22 cellular contexts compared by ENCODE assay signal in the genomic region with DNA sequence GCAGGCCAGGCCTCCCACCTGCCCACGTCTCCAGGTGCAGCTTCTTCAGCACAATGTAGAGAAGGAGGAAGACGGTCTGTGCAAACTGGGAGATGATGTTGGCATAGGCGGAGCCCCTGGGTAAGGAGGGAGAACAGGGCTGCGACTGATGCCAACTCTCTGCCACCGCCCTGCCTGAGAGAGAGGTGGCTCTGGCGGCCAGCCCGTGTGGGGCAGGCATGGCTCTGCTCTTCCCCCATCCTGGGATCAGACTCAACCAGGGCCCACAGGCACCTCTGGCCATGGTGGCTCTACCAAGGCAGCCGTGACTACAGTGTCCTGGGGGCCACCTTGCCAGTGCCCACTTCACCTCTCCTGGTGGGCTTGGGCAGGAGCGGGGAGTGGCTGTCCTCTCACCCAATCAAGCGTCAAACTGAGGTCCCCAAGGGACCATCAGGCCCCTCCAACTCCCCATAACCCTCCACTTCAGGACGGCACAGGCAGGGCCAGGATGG. TPM values are rescaled to one million over a fixed set of nuclear protein-coding genes. Genes with fewer than 3 reads are reported as not detected.
DNase-seq lines count a peak whose midpoint lies in the region; ATAC-seq and TF ChIP-seq lines count a peak whose summit lies in the region.
"Had no signal": no experiment of that assay in that cellular context is flagged by ENCODE, and none has a peak within 500 bp of the region (broad histone marks: within the 10 kb centered on the region; RNA-seq: fewer than 3 reads in every experiment).

No MANE protein-coding gene starts in this region.

- intact Hi-C loops in Right ventricle myocardium superior (cut with DNase I) (no loop called here), left ventricle myocardium inferior (cut with micrococcal nuclease) (no loop called here)
- intact Hi-C loops in naive thymus-derived CD4-positive, alpha-beta T cell (cut with micrococcal nuclease), result no loop called here

- H3K4me1 Mint-ChIP-seq in naive thymus-derived CD4-positive, alpha-beta T cell, result no peaks in the 10 kb centered on the region
- H3K4me1 Mint-ChIP-seq: activated CD4-positive, alpha-beta T cell treated with anti-CD3 and anti-CD28 coated beads, Interleukin-2, amount 10 ng/mL, durations not matched to agents 7 days and 5 days; activated naive CD8-positive, alpha-beta T cell treated with anti-CD3 and anti-CD28 coated beads for 36 hours; CD8-positive, alpha-beta memory T cell had no signal

- H3K27ac ChIP-seq in left ventricle myocardium inferior (replicated peaks), result no peak overlapping the region
- no peak overlapping the region for H3K27ac ChIP-seq in naive thymus-derived CD4-positive, alpha-beta T cell (ENCODE audit: low read depth, low read length)
- H3K27ac ChIP-seq: HL-60, neutrophil, Peyer's patch had no signal

- no peak overlapping the region for H3K4me3 Mint-ChIP-seq in naive thymus-derived CD4-positive, alpha-beta T cell
- H3K4me3 Mint-ChIP-seq: activated CD4-positive, alpha-beta T cell treated with anti-CD3 and anti-CD28 coated beads, Interleukin-2, amount 10 ng/mL, durations not matched to agents 7 days and 5 days; activated naive CD8-positive, alpha-beta T cell treated with anti-CD3 and anti-CD28 coated beads for 36 hours; activated T-cell treated with anti-CD3 and anti-CD28 coated beads, Interleukin-2, amount 50 U/mL, for 4 hours; brain; CD8-positive, alpha-beta memory T cell; mesothelial cell of epicardium; stimulated activated naive CD8-positive, alpha-beta T cell treated with anti-CD3 and anti-CD28 coated beads, Interleukin-15, Interleukin-2, amounts not matched to agents 100 ng/mL and 50 ng/mL, for 24 hours had no signal

- H3K9me3 ChIP-seq in left ventricle myocardium inferior (replicated peaks), result no peaks in the 10 kb centered on the region
- no peaks in the 10 kb centered on the region for H3K9me3 ChIP-seq in naive thymus-derived CD4-positive, alpha-beta T cell (ENCODE audit: control insufficient read depth in 2 of 3, low read length in 3 of 3)
- H3K9me3 ChIP-seq: neutrophil, Peyer's patch had no signal

- H3K27me3 Mint-ChIP-seq in naive thymus-derived CD4-positive, alpha-beta T cell, result no peaks in the 10 kb centered on the region
- H3K27me3 Mint-ChIP-seq: activated CD4-positive, alpha-beta T cell treated with anti-CD3 and anti-CD28 coated beads, Interleukin-2, amount 10 ng/mL, durations not matched to agents 7 days and 5 days; activated naive CD8-positive, alpha-beta T cell treated with anti-CD3 and anti-CD28 coated beads for 36 hours; CD8-positive, alpha-beta memory T cell; stimulated activated naive CD8-positive, alpha-beta T cell treated with anti-CD3 and anti-CD28 coated beads, Interleukin-15, Interleukin-2, amounts not matched to agents 100 ng/mL and 50 ng/mL, for 24 hours had no signal

- ATAC-seq in Right ventricle myocardium superior (ENCODE audit: poor library complexity) (peak; percentile 61), esophagus mucosa (peak; percentile 71), HG02840 (IDR thresholded peaks at IDR 0.05; ENCODE audit: low FRiP score, unreplicated experiment) (no peak)
- ATAC-seq in naive thymus-derived CD4-positive, alpha-beta T cell, result no peak
- ATAC-seq: activated T-cell treated with anti-CD3 and anti-CD28 coated beads, Interleukin-2, amount 50 U/mL, for 4 hours; K562 had no signal

- TF ChIP-seq CTCF in left ventricle myocardium inferior (IDR thresholded peaks at IDR 0.05; ENCODE audit: borderline replicate concordance), result no peak
- TF ChIP-seq CTCF in GM10248 (IDR thresholded peaks at IDR 0.05; ENCODE audit: control extremely low read depth, extremely low read depth, low read depth, missing control alignments), result no peak

- CTCF ChIA-PET in GM10248 (lab: Yijun Ruan, JAX), result interaction anchor here (1.2 kb wide), 1 partner anchor 13 kb away, joined by 3 read pairs; no protein-coding TSS in a partner anchor
- CTCF ChIA-PET in naive thymus-derived CD4-positive, alpha-beta T cell (lab: Charles Lee), result no interaction called here

- H3K36me3 ChIP-seq in left ventricle myocardium inferior, result no peaks in the 10 kb centered on the region
- H3K36me3 ChIP-seq in naive thymus-derived CD4-positive, alpha-beta T cell (ENCODE audit: control insufficient read depth in 2 of 3, insufficient read depth in 3 of 3, low read length in 3 of 3), result no peaks in the 10 kb centered on the region
- H3K36me3 ChIP-seq: neutrophil, Peyer's patch had no signal

- no peaks in the 10 kb centered on the region for H3K27me3 ChIP-seq in left ventricle myocardium inferior (ENCODE audit: low read depth)
- H3K27me3 ChIP-seq in naive thymus-derived CD4-positive, alpha-beta T cell (ENCODE audit: control insufficient read depth in 2 of 2, insufficient read depth in 2 of 2, low read length in 2 of 2), result no peaks in the 10 kb centered on the region
- H3K27me3 ChIP-seq: neutrophil, Peyer's patch had no signal

- POLR2A ChIA-PET in GM10248 (lab: Yijun Ruan, JAX), result no interaction called here
- POLR2A ChIA-PET in naive thymus-derived CD4-positive, alpha-beta T cell (lab: Charles Lee), result no interaction called here

- H3K36me3 Mint-ChIP-seq in naive thymus-derived CD4-positive, alpha-beta T cell, result no peaks in the 10 kb centered on the region
- H3K36me3 Mint-ChIP-seq: activated naive CD8-positive, alpha-beta T cell treated with anti-CD3 and anti-CD28 coated beads for 36 hours; brain; CD8-positive, alpha-beta memory T cell; mesothelial cell of epicardium had no signal

- peak; percentile 58 for DNase-seq in Right ventricle myocardium superior
- DNase-seq in left ventricle myocardium inferior, result no peak
- peak; percentile 71 for DNase-seq in mesenteric fat pad (ENCODE audit: low spot score)
- no peak for DNase-seq in GM10248 (ENCODE audit: extremely low spot score)
- DNase-seq in SK-N-DZ (ENCODE audit: low spot score), result no peak
- DNase-seq in naive thymus-derived CD4-positive, alpha-beta T cell, result no peak
- DNase-seq: activated CD4-positive, alpha-beta T cell treated with anti-CD3 and anti-CD28 coated beads, Interleukin-2, amount 10 ng/mL, durations not matched to agents 7 days and 5 days; activated naive CD8-positive, alpha-beta T cell treated with anti-CD3 and anti-CD28 coated beads for 36 hours; activated T-cell treated with anti-CD3 and anti-CD28 coated beads, Interleukin-2, amount 50 U/mL, for 4 hours; CD8-positive, alpha-beta memory T cell; EL; Peyer's patch had no signal

- no peaks in the 10 kb centered on the region for H3K9me3 Mint-ChIP-seq in naive thymus-derived CD4-positive, alpha-beta T cell
- H3K9me3 Mint-ChIP-seq: activated CD4-positive, alpha-beta T cell treated with anti-CD3 and anti-CD28 coated beads, Interleukin-2, amount 10 ng/mL, durations not matched to agents 7 days and 5 days; activated naive CD8-positive, alpha-beta T cell treated with anti-CD3 and anti-CD28 coated beads for 36 hours; activated T-cell treated with anti-CD3 and anti-CD28 coated beads, Interleukin-2, amount 50 U/mL, for 4 hours; brain; CD8-positive, alpha-beta memory T cell; mesothelial cell of epicardium; stimulated activated naive CD8-positive, alpha-beta T cell treated with anti-CD3 and anti-CD28 coated beads, Interleukin-15, Interleukin-2, amounts not matched to agents 100 ng/mL and 50 ng/mL, for 24 hours had no signal

- no peak overlapping the region for H3K4me3 ChIP-seq in left ventricle myocardium inferior
- H3K4me3 ChIP-seq in naive thymus-derived CD4-positive, alpha-beta T cell (ENCODE audit: low read length), result no peak overlapping the region
- H3K4me3 ChIP-seq: K562, Peyer's patch had no signal

- peaks cover 25% of the 10 kb centered on the region for H3K4me1 ChIP-seq in left ventricle myocardium inferior
- no peaks in the 10 kb centered on the region for H3K4me1 ChIP-seq in naive thymus-derived CD4-positive, alpha-beta T cell (ENCODE audit: control insufficient read depth in 2 of 2, insufficient read depth in 2 of 2, low read length in 2 of 2)
- H3K4me1 ChIP-seq: Peyer's patch had no signal

- H3K27ac Mint-ChIP-seq in naive thymus-derived CD4-positive, alpha-beta T cell, result no peak overlapping the region
- H3K27ac Mint-ChIP-seq: activated CD4-positive, alpha-beta T cell treated with anti-CD3 and anti-CD28 coated beads, Interleukin-2, amount 10 ng/mL, durations not matched to agents 7 days and 5 days; activated naive CD8-positive, alpha-beta T cell treated with anti-CD3 and anti-CD28 coated beads for 36 hours; stimulated activated naive CD8-positive, alpha-beta T cell treated with anti-CD3 and anti-CD28 coated beads, Interleukin-15, Interleukin-2, amounts not matched to agents 100 ng/mL and 50 ng/mL, for 24 hours had no signal

RNA-seq across cellular contexts. Expression of gene SLC47A2, which starts 8.6 kb away (rescaled TPM):
- total RNA-seq in Right ventricle myocardium superior, result not detected
- total RNA-seq in left ventricle myocardium inferior, result not detected
- total RNA-seq in esophagus mucosa, result 0.92 TPM
- total RNA-seq in mesenteric fat pad, result not detected
- polyA plus RNA-seq in SK-N-DZ (2014; cell fraction: cytosol; rRNA removed), result not detected in 2 replicates
- not detected in 2 replicates for polyA plus RNA-seq in SK-N-DZ (2014; cell fraction: nucleus; rRNA removed)
- not detected for total RNA-seq in naive thymus-derived CD4-positive, alpha-beta T cell
- not detected for polyA plus RNA-seq in naive thymus-derived CD4-positive, alpha-beta T cell
- total RNA-seq: activated CD4-positive, alpha-beta T cell treated with anti-CD3 and anti-CD28 coated beads, Interleukin-2, amount 10 ng/mL, durations not matched to agents 7 days and 5 days; activated naive CD8-positive, alpha-beta T cell treated with anti-CD3 and anti-CD28 coated beads for 36 hours; activated T-cell treated with anti-CD3 and anti-CD28 coated beads, Interleukin-2, amount 50 U/mL, for 4 hours; CD8-positive, alpha-beta memory T cell; epithelial cell of proximal tubule; glomerular endothelial cell; K562; mesothelial cell of epicardium had no signal
- polyA plus RNA-seq: CD8-positive, alpha-beta memory T cell; K562 had no signal

RNA-seq across cellular contexts. Expression of gene ALDH3A1, which starts 40.3 kb away (rescaled TPM):
- total RNA-seq in Right ventricle myocardium superior, result 0.27 TPM
- total RNA-seq in left ventricle myocardium inferior, result not detected
- 194 TPM for total RNA-seq in esophagus mucosa
- total RNA-seq in mesenteric fat pad, result 1.3 TPM
- polyA plus RNA-seq in SK-N-DZ (2014; cell fraction: cytosol; rRNA removed), result not detected in 2 replicates
- polyA plus RNA-seq in SK-N-DZ (2014; cell fraction: nucleus; rRNA removed), result 0.61 TPM in 1 of 2 replicates, not detected in the other
- total RNA-seq in naive thymus-derived CD4-positive, alpha-beta T cell, result under 1 TPM in 1 of 5 experiments, not detected in 4; 0.61 TPM
- polyA plus RNA-seq in naive thymus-derived CD4-positive, alpha-beta T cell, result not detected
- total RNA-seq: activated CD4-positive, alpha-beta T cell treated with anti-CD3 and anti-CD28 coated beads, Interleukin-2, amount 10 ng/mL, durations not matched to agents 7 days and 5 days; activated T-cell treated with anti-CD3 and anti-CD28 coated beads, Interleukin-2, amount 50 U/mL, for 4 hours; CD8-positive, alpha-beta memory T cell; glomerular endothelial cell; K562 had no signal
- polyA plus RNA-seq: K562 had no signal

RNA-seq across cellular contexts. Expression of gene ALDH3A2, which starts 59.2 kb away (rescaled TPM):
- total RNA-seq in Right ventricle myocardium superior, result 53.6 TPM
- 65.2 TPM for total RNA-seq in left ventricle myocardium inferior
- total RNA-seq in esophagus mucosa, result 98.6 TPM
- 107 TPM for total RNA-seq in mesenteric fat pad
- 48.7 and 49.3 TPM in 2 replicates for polyA plus RNA-seq in SK-N-DZ (2014; cell fraction: cytosol; rRNA removed)
- 23.4 and 33.8 TPM in 2 replicates for polyA plus RNA-seq in SK-N-DZ (2014; cell fraction: nucleus; rRNA removed)
- 10 to 100 TPM; 26.3 to 53.4 (median 32.4) TPM for total RNA-seq in naive thymus-derived CD4-positive, alpha-beta T cell
- 10 to 100 TPM; 25.2 to 26.2 TPM for polyA plus RNA-seq in naive thymus-derived CD4-positive, alpha-beta T cell

Comparison
In these comparisons a context has a peak if more than half of its experiments do, and no peak if none do; other contexts are left out.
1. DNase-seq: peak in Right ventricle myocardium superior (single experiment) and mesenteric fat pad (single experiment); none in left ventricle myocardium inferior (single experiment), GM10248 (single experiment), SK-N-DZ (single experiment) and naive thymus-derived CD4-positive, alpha-beta T cell (0 of 9).
2. ATAC-seq: peak in Right ventricle myocardium superior (single experiment) and esophagus mucosa (single experiment); none in HG02840 (single experiment) and naive thymus-derived CD4-positive, alpha-beta T cell (single experiment).
3. RNA of gene ALDH3A1, which starts 40.3 kb away (total RNA-seq): 194 TPM in esophagus mucosa (single experiment); 1.3 TPM in mesenteric fat pad (single experiment), 0.27 TPM in Right ventricle myocardium superior (single experiment), not detected in left ventricle myocardium inferior (single experiment) and 0.61 TPM in naive thymus-derived CD4-positive, alpha-beta T cell; every median in the first group is over 10 times any median in the second.